In the genomic region with DNA sequence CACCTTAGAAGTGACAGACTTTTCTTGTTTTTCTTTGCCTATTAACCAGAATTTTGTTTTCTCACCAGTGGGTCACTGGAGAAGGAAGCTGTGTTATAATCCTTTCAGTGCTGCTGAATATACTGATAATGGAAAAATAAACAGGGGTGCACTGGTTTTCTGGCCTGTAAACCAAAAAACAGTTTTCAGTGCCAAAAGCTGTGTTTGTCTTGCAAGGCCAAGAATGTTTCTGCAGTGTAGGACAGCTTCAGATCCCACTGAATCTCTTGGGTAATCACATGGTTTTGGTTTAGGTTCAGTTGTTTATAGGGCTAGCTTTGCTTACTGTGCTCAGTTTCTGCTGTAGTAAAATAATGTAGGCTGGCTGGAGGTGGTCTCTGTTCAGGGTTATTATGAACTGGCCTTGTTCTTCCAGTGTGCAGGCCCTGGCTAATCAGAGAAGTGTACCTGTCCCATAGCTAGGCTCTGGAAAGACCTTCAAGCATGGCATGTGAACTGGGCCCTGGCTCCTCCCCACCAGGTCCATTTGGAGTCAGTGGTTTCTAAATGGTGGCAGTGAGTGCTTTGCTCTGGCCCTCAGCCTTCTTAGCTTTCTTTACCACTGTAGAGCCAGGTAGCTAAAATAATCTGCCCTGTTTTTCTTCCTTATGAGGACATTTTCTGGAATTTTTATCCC, we compare ENCODE assay signal across 1 cellular context.
TF ChIP-seq lines count a peak whose summit lies in the region.

No MANE protein-coding gene starts in this region.

TF ChIP-seq in IMR-90, 13 proteins besides CTCF, POLR2A, EP300 and RAD21 (continued from another document):
- TF ChIP-seq FOS (IDR thresholded peaks at IDR 0.05; ENCODE audit: low read depth, low read length) (no peak), RCOR1 (IDR thresholded peaks at IDR 0.05; ENCODE audit: insufficient replicate concordance, low read length) (no peak), MAFK (IDR thresholded peaks at IDR 0.05; ENCODE audit: low read depth, low read length) (no peak), CEBPB (IDR thresholded peaks at IDR 0.05; ENCODE audit: low read depth, low read length) (no peak), RFX5 (IDR thresholded peaks at IDR 0.05; ENCODE audit: low read depth, low read length) (no peak), CHD1 (IDR thresholded peaks at IDR 0.05; ENCODE audit: low read depth, low read length) (no peak), MAZ (IDR thresholded peaks at IDR 0.05; ENCODE audit: borderline replicate concordance, low read depth, low read length) (no peak)
- TF ChIP-seq, protein P1, sequence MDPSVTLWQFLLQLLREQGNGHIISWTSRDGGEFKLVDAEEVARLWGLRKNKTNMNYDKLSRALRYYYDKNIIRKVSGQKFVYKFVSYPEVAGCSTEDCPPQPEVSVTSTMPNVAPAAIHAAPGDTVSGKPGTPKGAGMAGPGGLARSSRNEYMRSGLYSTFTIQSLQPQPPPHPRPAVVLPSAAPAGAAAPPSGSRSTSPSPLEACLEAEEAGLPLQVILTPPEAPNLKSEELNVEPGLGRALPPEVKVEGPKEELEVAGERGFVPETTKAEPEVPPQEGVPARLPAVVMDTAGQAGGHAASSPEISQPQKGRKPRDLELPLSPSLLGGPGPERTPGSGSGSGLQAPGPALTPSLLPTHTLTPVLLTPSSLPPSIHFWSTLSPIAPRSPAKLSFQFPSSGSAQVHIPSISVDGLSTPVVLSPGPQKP (IDR thresholded peaks at IDR 0.05; ENCODE audit: borderline replicate concordance, low read depth, low read length) = no peak
- TF ChIP-seq, protein P2, sequence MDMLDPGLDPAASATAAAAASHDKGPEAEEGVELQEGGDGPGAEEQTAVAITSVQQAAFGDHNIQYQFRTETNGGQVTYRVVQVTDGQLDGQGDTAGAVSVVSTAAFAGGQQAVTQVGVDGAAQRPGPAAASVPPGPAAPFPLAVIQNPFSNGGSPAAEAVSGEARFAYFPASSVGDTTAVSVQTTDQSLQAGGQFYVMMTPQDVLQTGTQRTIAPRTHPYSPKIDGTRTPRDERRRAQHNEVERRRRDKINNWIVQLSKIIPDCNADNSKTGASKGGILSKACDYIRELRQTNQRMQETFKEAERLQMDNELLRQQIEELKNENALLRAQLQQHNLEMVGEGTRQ (IDR thresholded peaks at IDR 0.05; ENCODE audit: low read depth, low read length) = no peak
